In the genomic region with DNA sequence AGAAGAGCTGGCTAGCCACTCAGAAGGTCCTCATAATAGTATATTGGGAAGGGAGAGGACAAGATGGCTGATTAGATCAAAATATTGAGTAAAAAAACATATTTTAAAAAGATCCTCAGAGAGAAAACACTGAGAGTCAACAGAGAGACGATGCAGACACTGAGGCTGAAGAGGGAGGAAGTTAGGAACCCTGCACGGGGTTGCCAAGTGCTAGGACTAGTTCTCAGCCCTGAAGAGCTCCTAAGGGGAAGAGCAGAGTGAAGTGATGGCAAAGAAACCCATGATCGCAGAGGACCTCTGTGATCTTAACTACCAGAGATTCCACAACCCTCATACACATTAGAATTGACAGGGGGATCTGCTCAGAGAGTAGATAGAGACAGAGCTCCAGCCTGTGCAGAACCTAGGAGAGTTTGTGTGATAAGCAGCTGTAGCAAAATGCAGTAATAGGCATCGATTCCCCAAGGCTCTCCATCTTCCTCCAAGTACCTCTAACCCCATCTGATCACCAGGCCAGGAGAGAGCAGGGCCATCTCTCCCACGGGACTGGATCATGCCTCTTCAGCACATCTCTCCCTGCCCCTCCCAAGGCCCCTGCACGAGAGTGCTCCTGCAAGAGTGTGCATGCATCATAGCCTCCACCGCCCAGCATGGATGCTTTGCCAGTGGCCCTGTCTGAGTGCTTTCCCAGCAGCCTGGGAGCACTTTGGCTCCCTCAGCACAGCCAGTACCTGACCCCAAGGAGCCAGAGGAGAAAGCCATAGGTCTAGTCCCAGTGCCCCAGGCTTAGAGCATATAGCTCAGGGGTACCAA, we compare ENCODE assay signal across 13 cellular contexts. TPM values are rescaled to one million over a fixed set of nuclear protein-coding genes. Genes with fewer than 3 reads are reported as not detected.
DNase-seq lines count a peak whose midpoint lies in the region; ATAC-seq and TF ChIP-seq lines count a peak whose summit lies in the region.
"Had no signal": no experiment of that assay in that cellular context is flagged by ENCODE, and none has a peak within 500 bp of the region (broad histone marks: within the 10 kb centered on the region; RNA-seq: fewer than 3 reads in every experiment).

No MANE protein-coding gene starts in this region.

- H3K4me3 Mint-ChIP-seq in activated CD4-positive, alpha-beta T cell treated with anti-CD3 and anti-CD28 coated beads, Interleukin-2, amount 10 ng/mL, durations not matched to agents 7 days and 5 days: peak overlapping the region; percentile 48
- H3K4me3 Mint-ChIP-seq in GM23338 (no peak overlapping the region), CD14-positive monocyte (no peak overlapping the region)

- H3K4me1 ChIP-seq in GM23338 (ENCODE audit: insufficient read depth): no peaks in the 10 kb centered on the region
- H3K4me1 ChIP-seq in neuronal stem cell (ENCODE audit: control insufficient read depth in 2 of 2, insufficient read depth in 1 of 2, low read depth in 1 of 2, low read length in 2 of 2): peaks cover 0 to 2% of the 10 kb centered on the region in 2 donors

- H2AFZ ChIP-seq in GM23338 (peak overlapping the region; percentile 77), neuronal stem cell (ENCODE audit: low read length) (no peak overlapping the region)

- H2BK120ac ChIP-seq in neuronal stem cell (ENCODE audit: low read depth, low read length): peak overlapping the region; percentile 31

- no peaks in the 10 kb centered on the region for H3K27me3 ChIP-seq in GM23338 (ENCODE audit: insufficient read depth)
- no peaks in the 10 kb centered on the region for H3K27me3 ChIP-seq in neuronal stem cell (ENCODE audit: control insufficient read depth in 3 of 3, insufficient read depth in 3 of 3, low read depth in 1 of 3, low read length in 3 of 3)

- no peaks in the 10 kb centered on the region for H4K20me1 ChIP-seq in GM23338 (replicated peaks; ENCODE audit: insufficient read depth)

- no peaks in the 10 kb centered on the region for H3K36me3 Mint-ChIP-seq in activated CD4-positive, alpha-beta T cell treated with anti-CD3 and anti-CD28 coated beads, Interleukin-2, amount 10 ng/mL, durations not matched to agents 7 days and 5 days (ENCODE audit: low read depth)
- H3K36me3 Mint-ChIP-seq in GM23338 (ENCODE audit: low read depth) (no peaks in the 10 kb centered on the region), CD14-positive monocyte (no peaks in the 10 kb centered on the region)

- intact Hi-C loops in CD14-positive monocyte (cut with micrococcal nuclease): no loop called here

- H3K79me2 ChIP-seq in GM23338 (replicated peaks; ENCODE audit: insufficient read depth): no peaks in the 10 kb centered on the region

- H3K4me1 Mint-ChIP-seq in activated CD4-positive, alpha-beta T cell treated with anti-CD3 and anti-CD28 coated beads, Interleukin-2, amount 10 ng/mL, durations not matched to agents 7 days and 5 days: peaks cover 24% of the 10 kb centered on the region
- H3K4me1 Mint-ChIP-seq in GM23338: no peaks in the 10 kb centered on the region
- H3K4me1 Mint-ChIP-seq in CD14-positive monocyte: no peaks in the 10 kb centered on the region

- H3K4me3 ChIP-seq in GM23338: no peak overlapping the region
- no peak overlapping the region for H3K4me3 ChIP-seq in neuronal stem cell (ENCODE audit: low read length in 2 of 2)

- H3K4me2 ChIP-seq in GM23338: no peak overlapping the region
- H3K4me2 ChIP-seq in neuronal stem cell (ENCODE audit: insufficient read depth, low read length, poor library complexity, severe bottlenecking): no peak overlapping the region

- H3K27ac ChIP-seq in GM23338 (ENCODE audit: low read depth) (no peak overlapping the region), neuronal stem cell (replicated peaks; ENCODE audit: low read length) (no peak overlapping the region)

- no peak overlapping the region for H4K8ac ChIP-seq in neuronal stem cell (ENCODE audit: low read depth, low read length)

- H3K23ac ChIP-seq in neuronal stem cell (ENCODE audit: low read depth, low read length, poor library complexity): no peak overlapping the region

- H3K27me3 Mint-ChIP-seq in activated CD4-positive, alpha-beta T cell treated with anti-CD3 and anti-CD28 coated beads, Interleukin-2, amount 10 ng/mL, durations not matched to agents 7 days and 5 days: peaks cover 9% of the 10 kb centered on the region
- H3K27me3 Mint-ChIP-seq in GM23338 (ENCODE audit: insufficient read depth, low read depth, poor library complexity): peaks cover 1% of the 10 kb centered on the region
- H3K27me3 Mint-ChIP-seq in CD14-positive monocyte (ENCODE audit: low read depth in 3 of 3): peaks cover 0 to 7% (median 3%) of the 10 kb centered on the region in 3 donors

- no peak overlapping the region for H2BK12ac ChIP-seq in neuronal stem cell (ENCODE audit: low read length)

- POLR2A ChIA-PET in activated CD4-positive, alpha-beta T cell treated with anti-CD3 and anti-CD28 coated beads, Interleukin-2, amount 10 ng/mL, durations not matched to agents 7 days and 5 days (lab: Charles Lee): no interaction called here

- no peak overlapping the region for H2BK15ac ChIP-seq in neuronal stem cell (ENCODE audit: low read length)

- no peaks in the 10 kb centered on the region for H3F3A ChIP-seq in GM23338 (replicated peaks; ENCODE audit: low read depth)

- TF ChIP-seq CTCF in GM23338 (conservative IDR thresholded peaks at IDR 0.05; ENCODE audit: low read depth in 2 of 2) (no peak), CD14-positive monocyte (IDR thresholded peaks at IDR 0.05) (no peak)

- no peak overlapping the region for H3K9ac ChIP-seq in neuronal stem cell (ENCODE audit: low read depth, low read length, poor library complexity)

- H4K91ac ChIP-seq in neuronal stem cell (ENCODE audit: low read depth, low read length, poor library complexity): peak overlapping the region; percentile 22

- 0 out of 2 replicates have a peak, but pooled peaks cover 2% of the 10 kb centered on the region for H3K9me2 ChIP-seq in GM23338 (ENCODE audit: insufficient read depth)

- no peak overlapping the region for H3K4ac ChIP-seq in neuronal stem cell (ENCODE audit: low read length)

- DNase-seq in activated CD4-positive, alpha-beta T cell treated with anti-CD3 and anti-CD28 coated beads, Interleukin-2, amount 10 ng/mL, durations not matched to agents 7 days and 5 days: peak; percentile 5
- no peak for DNase-seq in activated CD4-positive, alpha-beta T cell treated with anti-CD3 and anti-CD28 coated beads for 4 hours
- DNase-seq in GM23338 (ENCODE audit: low spot score) (no peak), neuronal stem cell (ENCODE audit: low spot score) (no peak), NCI-H146 (lab: John Stamatoyannopoulos, UW) (no peak), NCI-H526 treated with DMSO at 0.1 percent for 48 hours (lab: John Stamatoyannopoulos, UW) (no peak), CD14-positive monocyte (ENCODE audit: low spot score) (no peak)
- DNase-seq: occipital lobe had no signal

- H3K36me3 ChIP-seq in GM23338 (ENCODE audit: insufficient read depth): no peaks in the 10 kb centered on the region
- H3K36me3 ChIP-seq in neuronal stem cell (replicated peaks in 1 of 2; ENCODE audit: control insufficient read depth in 2 of 2, insufficient read depth in 2 of 2, low read length in 2 of 2): no peaks in the 10 kb centered on the region

- peak overlapping the region; percentile 83 for H3K18ac ChIP-seq in neuronal stem cell (ENCODE audit: low read length)

- CTCF ChIA-PET in activated CD4-positive, alpha-beta T cell treated with anti-CD3 and anti-CD28 coated beads, Interleukin-2, amount 10 ng/mL, durations not matched to agents 7 days and 5 days (lab: Charles Lee): no interaction called here

- peak overlapping the region; percentile 79 for H3K27ac Mint-ChIP-seq in activated CD4-positive, alpha-beta T cell treated with anti-CD3 and anti-CD28 coated beads, Interleukin-2, amount 10 ng/mL, durations not matched to agents 7 days and 5 days
- H3K27ac Mint-ChIP-seq in GM23338: no peak overlapping the region
- H3K27ac Mint-ChIP-seq in CD14-positive monocyte: no peak overlapping the region

- WGBS in neuronal stem cell (ENCODE audit: extremely low coverage in 2 of 2, insufficient read length in 2 of 2, insufficient replicate concordance in 1 of 2), 2 donors: no CpG with 5 or more reads among the region's 7 CpGs

- ATAC-seq in GM23338: no peak; the same call in 2 of the 3 replicates
- peak; percentile 14 for ATAC-seq in HG03571 (IDR thresholded peaks at IDR 0.05; ENCODE audit: unreplicated experiment)

- H2AK5ac ChIP-seq in neuronal stem cell (ENCODE audit: low read depth, low read length): peak overlapping the region; percentile 52

- no peaks in the 10 kb centered on the region for H3K79me1 ChIP-seq in neuronal stem cell (ENCODE audit: low read depth, low read length)

- H3K9me3 Mint-ChIP-seq in activated CD4-positive, alpha-beta T cell treated with anti-CD3 and anti-CD28 coated beads, Interleukin-2, amount 10 ng/mL, durations not matched to agents 7 days and 5 days: peaks cover 3% of the 10 kb centered on the region
- H3K9me3 Mint-ChIP-seq in GM23338 (no peaks in the 10 kb centered on the region), CD14-positive monocyte (peaks cover 0 to 4% (median 0%) of the 10 kb centered on the region in 7 donors)

- H3K14ac ChIP-seq in neuronal stem cell (ENCODE audit: low read length): peak overlapping the region; percentile 56

- no peak overlapping the region for H2BK5ac ChIP-seq in neuronal stem cell (ENCODE audit: low read length)

- no peaks in the 10 kb centered on the region for H3K9me3 ChIP-seq in neuronal stem cell (replicated peaks in 1 of 2; ENCODE audit: control insufficient read depth in 2 of 2, insufficient read depth in 1 of 2, low read depth in 1 of 2, low read length in 2 of 2)

RNA-seq across cellular contexts. Expression of a gene that starts 41.2 kb away (rescaled TPM):
- total RNA-seq in activated CD4-positive, alpha-beta T cell treated with anti-CD3 and anti-CD28 coated beads, Interleukin-2, amount 10 ng/mL, durations not matched to agents 7 days and 5 days: 10 to 100 TPM; 36.5 to 47.6 TPM
- 25.0 and 33.4 TPM in 2 replicates for total RNA-seq in GM23338 (2014; rRNA removed; shearing (Covaris generic))
- 54.1 and 62.0 TPM in 2 replicates for polyA plus RNA-seq in GM23338 (2016; fragmentation: Nextera tagmentation; extraction: Ambion mirVana)
- 38.0 TPM for polyA plus RNA-seq in neuronal stem cell (2013, experiment 1 of 2)
- 40.2 TPM for polyA plus RNA-seq in neuronal stem cell (2013, experiment 2 of 2)
- 10 to 100 TPM; 21.2 to 32.2 TPM for polyA plus RNA-seq in CD14-positive monocyte

RNA-seq across cellular contexts. Expression of a gene that starts 50.9 kb away (rescaled TPM):
- total RNA-seq in activated CD4-positive, alpha-beta T cell treated with anti-CD3 and anti-CD28 coated beads, Interleukin-2, amount 10 ng/mL, durations not matched to agents 7 days and 5 days: not detected
- total RNA-seq in GM23338 (2014; rRNA removed; shearing (Covaris generic)): not detected in 2 replicates
- polyA plus RNA-seq in GM23338 (2016; fragmentation: Nextera tagmentation; extraction: Ambion mirVana) (not detected in 2 replicates), CD14-positive monocyte (not detected)
- polyA plus RNA-seq in neuronal stem cell (2013, experiment 1 of 2): not detected
- polyA plus RNA-seq in neuronal stem cell (2013, experiment 2 of 2): not detected
- total RNA-seq: HT-29; NCI-H460; occipital lobe; T-helper 1 cell treated with Interleukin-12 subunit alpha and Interleukin-12 subunit beta and Interleukin-4 antibody, amounts not matched to agents 30 ng/mL and 1 ng/mL, for 36 hours had no signal
- polyA plus RNA-seq: adipose tissue had no signal
